Comparison of ENCODE assay signal across 18 cellular contexts in the genomic region with DNA sequence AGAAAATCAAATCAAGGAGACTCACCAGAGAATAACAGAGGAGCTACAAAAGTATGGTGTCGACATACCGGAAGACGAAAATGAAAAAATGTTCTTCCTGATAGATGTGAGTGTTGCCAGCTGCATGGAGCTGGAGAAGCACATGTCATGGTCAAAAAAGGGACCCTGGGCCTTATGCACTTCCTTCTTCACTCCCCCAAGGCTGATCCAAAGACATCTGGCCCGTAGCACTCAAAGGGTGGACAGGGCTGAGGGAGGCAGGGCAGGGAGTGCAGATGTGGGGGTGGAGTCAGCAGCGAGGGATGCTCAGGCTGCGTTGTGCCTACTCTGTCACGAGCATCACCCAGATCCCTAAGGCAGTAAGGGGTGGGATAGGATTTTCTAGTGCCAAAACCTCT.
"Had no signal": no experiment of that assay in that cellular context is flagged by ENCODE, and none has a peak within 500 bp of the region (broad histone marks: within the 10 kb centered on the region; RNA-seq: fewer than 3 reads in every experiment).

No MANE protein-coding gene starts in this region.

- H3K4me1 ChIP-seq: right atrium auricular region, tibial nerve had no signal

- DNase-seq: activated naive CD4-positive, alpha-beta T cell treated with Interleukin-2 at 50 U/mL for 16 hours; activated T-cell treated with anti-CD3 and anti-CD28 coated beads, Interleukin-2, amount 50 U/mL, for 72 hours; amygdala; brain microvascular endothelial cell; cerebellar nuclear complex; hypothalamus; mammary epithelial cell; mucosa of descending colon; naive thymus-derived CD8-positive, alpha-beta T cell; posterior cingulate gyrus; stimulated activated CD4-positive, alpha-beta T cell treated with anti-CD3 and anti-CD28 coated beads, Interleukin-1b, Interleukin-23, amount 100 ng/mL, for 48 hours; T-cell had no signal

- H3K4me1 Mint-ChIP-seq: naive thymus-derived CD8-positive, alpha-beta T cell; stimulated activated memory B cell treated with anti-CD40 and anti-IgM and Interleukin-4, amounts not matched to agents 10 μg/mL and 1 μg/mL and 100 μg/mL, for 72 hours; T-cell had no signal

- ATAC-seq: activated T-cell treated with anti-CD3 and anti-CD28 coated beads, Interleukin-2, amount 50 U/mL, for 72 hours; mucosa of descending colon; naive thymus-derived CD8-positive, alpha-beta T cell; stimulated activated memory B cell treated with anti-CD40 and anti-IgM and Interleukin-4, amounts not matched to agents 10 μg/mL and 1 μg/mL and 100 μg/mL, for 72 hours; T-cell; WTC11 had no signal

- H3K27me3 Mint-ChIP-seq: dendritic cell treated with granulocyte-macrophage colony-stimulating factor and Interleukin-4, amounts not matched to agents 40 ng/mL and 50 ng/mL, for 4 days; naive thymus-derived CD8-positive, alpha-beta T cell; stimulated activated memory B cell treated with anti-CD40 and anti-IgM and Interleukin-4, amounts not matched to agents 10 μg/mL and 1 μg/mL and 100 μg/mL, for 72 hours; T-cell had no signal

- H3K27me3 ChIP-seq: brain microvascular endothelial cell, right atrium auricular region, tibial nerve had no signal

- H3K9me3 ChIP-seq: mucosa of descending colon, right atrium auricular region, tibial nerve had no signal

- H3K4me3 Mint-ChIP-seq: activated T-cell treated with anti-CD3 and anti-CD28 coated beads, Interleukin-2, amount 50 U/mL, for 72 hours; dendritic cell treated with granulocyte-macrophage colony-stimulating factor and Interleukin-4, amounts not matched to agents 40 ng/mL and 50 ng/mL, for 4 days; naive thymus-derived CD8-positive, alpha-beta T cell; stimulated activated memory B cell treated with anti-CD40 and anti-IgM and Interleukin-4, amounts not matched to agents 10 μg/mL and 1 μg/mL and 100 μg/mL, for 72 hours; T-cell; WTC11 had no signal

- H3K27ac ChIP-seq: brain microvascular endothelial cell, right atrium auricular region, SK-N-MC, tibial nerve had no signal

- H3K9me3 Mint-ChIP-seq: activated T-cell treated with anti-CD3 and anti-CD28 coated beads, Interleukin-2, amount 50 U/mL, for 72 hours; dendritic cell treated with granulocyte-macrophage colony-stimulating factor and Interleukin-4, amounts not matched to agents 40 ng/mL and 50 ng/mL, for 4 days; naive thymus-derived CD8-positive, alpha-beta T cell; stimulated activated memory B cell treated with anti-CD40 and anti-IgM and Interleukin-4, amounts not matched to agents 10 μg/mL and 1 μg/mL and 100 μg/mL, for 72 hours; T-cell; WTC11 had no signal

- H3K4me3 ChIP-seq: mucosa of descending colon, right atrium auricular region, SK-N-MC, tibial nerve had no signal

- H3K36me3 ChIP-seq: brain microvascular endothelial cell had no signal

- H3K36me3 Mint-ChIP-seq: WTC11 had no signal

- H3K27ac Mint-ChIP-seq: activated T-cell treated with anti-CD3 and anti-CD28 coated beads, Interleukin-2, amount 50 U/mL, for 72 hours; dendritic cell treated with granulocyte-macrophage colony-stimulating factor and Interleukin-4, amounts not matched to agents 40 ng/mL and 50 ng/mL, for 4 days; stimulated activated memory B cell treated with anti-CD40 and anti-IgM and Interleukin-4, amounts not matched to agents 10 μg/mL and 1 μg/mL and 100 μg/mL, for 72 hours; WTC11 had no signal
